ENCODE assay signal across 8 cellular contexts in genomic region chr17:64384253-64385186, GRCh38. TPM values are rescaled to one million over a fixed set of nuclear protein-coding genes. Genes with fewer than 3 reads are reported as not detected.
DNase-seq lines count a peak whose midpoint lies in the region; ATAC-seq and TF ChIP-seq lines count a peak whose summit lies in the region.

No MANE protein-coding gene starts in this region.

- H3K36me3 ChIP-seq in heart right ventricle (peaks cover 0 to 45% (median 0%) of the 10 kb centered on the region in 9 donors), muscle layer of duodenum (ENCODE audit: control insufficient read depth in 1 of 2, insufficient read depth in 2 of 2, low read length in 2 of 2) (no peaks in the 10 kb centered on the region), uterus (no peaks in the 10 kb centered on the region)

- TF ChIP-seq POLR2A in uterus (IDR thresholded peaks at IDR 0.05) = no peak

- no peaks in the 10 kb centered on the region for H3K27me3 ChIP-seq in heart right ventricle
- H3K27me3 ChIP-seq in muscle layer of duodenum (ENCODE audit: low read depth, low read length) = no peaks in the 10 kb centered on the region
- no peaks in the 10 kb centered on the region for H3K27me3 ChIP-seq in uterus

- H3K27ac ChIP-seq in heart right ventricle = peak overlapping the region in 9 of 10 donors; percentile 55 to 87 (median 84)
- peak overlapping the region; percentile 12 for H3K27ac ChIP-seq in muscle layer of duodenum (ENCODE audit: low read length)
- H3K27ac ChIP-seq in uterus = peak overlapping the region; percentile 67 to 76

- 66 to 79% methylated on average over 7 of the region's 7 CpGs for WGBS in heart right ventricle, 2 donors

- H3K4me3 ChIP-seq in heart right ventricle (peak overlapping the region in 9 of 10 donors; percentile 0 to 58 (median 26)), astrocyte of the cerebellum (ENCODE audit: low read depth, low read length) (no peak overlapping the region), muscle layer of duodenum (ENCODE audit: low read depth in 1 of 2, low read length in 2 of 2) (no peak overlapping the region), uterus (no peak overlapping the region)

- in situ Hi-C loops in astrocyte of the cerebellum (cut with HindIII; ENCODE audit: low sequenced_read_pairs) = no loop called here

- H3K4me1 ChIP-seq in heart right ventricle (peaks cover 7 to 95% (median 63%) of the 10 kb centered on the region in 9 donors), muscle layer of duodenum (ENCODE audit: control insufficient read depth in 1 of 2, insufficient read depth in 2 of 2, low read length in 2 of 2) (no peaks in the 10 kb centered on the region), uterus (no peaks in the 10 kb centered on the region)

- DNase-seq in heart right ventricle (no peak), cardiac septum (ENCODE audit: low spot score) (no peak), astrocyte of the cerebellum (ENCODE audit: low read depth) (peak; percentile 73), uterus (no peak), T1000 (lab: John Stamatoyannopoulos, UW) (no peak), NCI-H2081 (lab: John Stamatoyannopoulos, UW) (no peak), GM19240 (ENCODE audit: insufficient read length, low spot score) (no peak)

- H3K9me3 ChIP-seq in heart right ventricle (no peaks in the 10 kb centered on the region), muscle layer of duodenum (ENCODE audit: control insufficient read depth in 1 of 2, low read length in 2 of 2) (no peaks in the 10 kb centered on the region), uterus (no peaks in the 10 kb centered on the region)

- ATAC-seq in heart right ventricle = no peak

- no peak for TF ChIP-seq CTCF in heart right ventricle (IDR thresholded peaks at IDR 0.05)
- TF ChIP-seq CTCF in astrocyte of the cerebellum (IDR thresholded peaks at IDR 0.05; ENCODE audit: low read depth, low read length, missing control alignments) = no peak
- no peak for TF ChIP-seq CTCF in uterus (IDR thresholded peaks at IDR 0.05)

- intact Hi-C loops in heart right ventricle (cut with DNase I) (loop anchor here in 2 of 10 donors (2.0 to 10.0 kb wide), 2 partner anchors 16 to 60 kb away; no protein-coding TSS in a partner anchor), cardiac septum (cut with DNase I) (loop anchor here (5.0 kb wide), 1 partner anchor 52 kb away; no protein-coding TSS in a partner anchor), uterus (cut with DNase I; ENCODE audit: low total_unique reads) (no loop called here)

RNA-seq across cellular contexts. Expression of gene PECAM1, which starts 6.1 kb away (rescaled TPM):
- 100 to 1,000 TPM in 5 of 10 donors, 10 to 100 TPM in 5; 70.3 to 187 (median 105) TPM for total RNA-seq in heart right ventricle
- 10 to 100 TPM; 31.7 to 66.5 TPM for polyA plus RNA-seq in heart right ventricle
- total RNA-seq in cardiac septum = 117 TPM
- 100 to 1,000 TPM in 3 of 4 donors, 10 to 100 TPM in 1; 77.6 to 551 (median 190) TPM for total RNA-seq in uterus

Comparison
In these comparisons a context has a peak if more than half of its experiments do, and no peak if none do; other contexts are left out.
1. H3K27ac ChIP-seq: peak in every context shown above with its lines; median percentile 84 in heart right ventricle; 72 in uterus; 12 in muscle layer of duodenum.
2. H3K4me3 ChIP-seq: peak in heart right ventricle (9 of 10); none in astrocyte of the cerebellum (single experiment), muscle layer of duodenum (0 of 2) and uterus (0 of 2).